8 cellular contexts compared by ENCODE assay signal in genomic region chr2:28610583-28611201, GRCh38.
DNase-seq lines count a peak whose midpoint lies in the region; ATAC-seq and TF ChIP-seq lines count a peak whose summit lies in the region.

No MANE protein-coding gene starts in this region.

- no peaks in the 10 kb centered on the region for H3K27me3 ChIP-seq in AG04450 (ENCODE audit: control insufficient read depth, insufficient read depth, low read length)

- H3K4me3 ChIP-seq in AG04450 (ENCODE audit: low read depth, low read length) = no peak overlapping the region

- H3K4me1 Mint-ChIP-seq in activated naive CD4-positive, alpha-beta T cell treated with anti-CD3 and anti-CD28 coated beads, Interleukin-2, amount 10 ng/mL, durations not matched to agents 7 days and 5 days = peaks cover 33% of the 10 kb centered on the region

- H3K4me3 Mint-ChIP-seq in activated naive CD4-positive, alpha-beta T cell treated with anti-CD3 and anti-CD28 coated beads, Interleukin-2, amount 10 ng/mL, durations not matched to agents 7 days and 5 days = no peak overlapping the region

- no peak for TF ChIP-seq CTCF in AG04450 (IDR thresholded peaks at IDR 0.05; ENCODE audit: low read depth, low read length)

- peaks cover 36% of the 10 kb centered on the region for H3K36me3 Mint-ChIP-seq in activated naive CD4-positive, alpha-beta T cell treated with anti-CD3 and anti-CD28 coated beads, Interleukin-2, amount 10 ng/mL, durations not matched to agents 7 days and 5 days

- CTCF ChIA-PET in AG04450 (lab: Charles Lee) = interaction anchor here (0.6 to 4.6 kb wide), 3 partner anchors 17 to 60 kb away, joined by 4 to 28 read pairs (median 4); no protein-coding TSS in a partner anchor
- CTCF ChIA-PET in activated naive CD4-positive, alpha-beta T cell treated with anti-CD3 and anti-CD28 coated beads, Interleukin-2, amount 10 ng/mL, durations not matched to agents 7 days and 5 days (lab: Charles Lee) = interaction anchor here (9.6 kb wide), 1 partner anchor 16 kb away, joined by 103 read pairs; no protein-coding TSS in a partner anchor

- H3K9me3 Mint-ChIP-seq in activated naive CD4-positive, alpha-beta T cell treated with anti-CD3 and anti-CD28 coated beads, Interleukin-2, amount 10 ng/mL, durations not matched to agents 7 days and 5 days = no peaks in the 10 kb centered on the region

- POLR2A ChIA-PET in AG04450 (lab: Yijun Ruan, JAX) = interaction anchor here (0.6 to 1.0 kb wide), 4 partner anchors 44 to 223 kb away, joined by 3 to 5 read pairs (median 4); no protein-coding TSS in a partner anchor

- peak overlapping the region; percentile 47 for H3K27ac ChIP-seq in AG04450 (ENCODE audit: low read depth, low read length)

- H3K27ac Mint-ChIP-seq in activated naive CD4-positive, alpha-beta T cell treated with anti-CD3 and anti-CD28 coated beads, Interleukin-2, amount 10 ng/mL, durations not matched to agents 7 days and 5 days = peak overlapping the region; percentile 52

- peak; percentile 82 for DNase-seq in AG04450 (ENCODE audit: low read depth, low spot score)
- DNase-seq in activated naive CD4-positive, alpha-beta T cell treated with anti-CD3 and anti-CD28 coated beads, Interleukin-2, amount 10 ng/mL, durations not matched to agents 7 days and 5 days = no peak
- DNase-seq in lung microvascular endothelial cell (ENCODE audit: low read depth in 2 of 2) = peak; percentile 44 to 95
- no peak for DNase-seq in NCI-H524 treated with DMSO at 0.1 percent for 48 hours (lab: John Stamatoyannopoulos, UW)
- no peak for DNase-seq in central memory CD4-positive, alpha-beta T cell
- no peak for DNase-seq in NCI-H2081 treated with DMSO at 0.1 percent for 48 hours (lab: John Stamatoyannopoulos, UW)

- peak; percentile 59 for ATAC-seq in HG03039 (IDR thresholded peaks at IDR 0.05; ENCODE audit: unreplicated experiment)
- no peak for ATAC-seq in GM19455 (IDR thresholded peaks at IDR 0.05; ENCODE audit: unreplicated experiment)

- H3K9me3 ChIP-seq in AG04450 (ENCODE audit: control insufficient read depth, insufficient read depth, low read length) = no peaks in the 10 kb centered on the region

- no peaks in the 10 kb centered on the region for H3K27me3 Mint-ChIP-seq in activated naive CD4-positive, alpha-beta T cell treated with anti-CD3 and anti-CD28 coated beads, Interleukin-2, amount 10 ng/mL, durations not matched to agents 7 days and 5 days

Comparison
In these comparisons a context has a peak if more than half of its experiments do, and no peak if none do; other contexts are left out.
1. DNase-seq: peak in AG04450 (single experiment) and lung microvascular endothelial cell (2 of 2); none in activated naive CD4-positive, alpha-beta T cell treated with anti-CD3 and anti-CD28 coated beads, Interleukin-2, amount 10 ng/mL, durations not matched to agents 7 days and 5 days (single experiment), NCI-H524 treated with DMSO at 0.1 percent for 48 hours (single experiment), central memory CD4-positive, alpha-beta T cell (single experiment) and NCI-H2081 treated with DMSO at 0.1 percent for 48 hours (single experiment).